Comparison of ENCODE assay signal across 8 cellular contexts in the genomic region with DNA sequence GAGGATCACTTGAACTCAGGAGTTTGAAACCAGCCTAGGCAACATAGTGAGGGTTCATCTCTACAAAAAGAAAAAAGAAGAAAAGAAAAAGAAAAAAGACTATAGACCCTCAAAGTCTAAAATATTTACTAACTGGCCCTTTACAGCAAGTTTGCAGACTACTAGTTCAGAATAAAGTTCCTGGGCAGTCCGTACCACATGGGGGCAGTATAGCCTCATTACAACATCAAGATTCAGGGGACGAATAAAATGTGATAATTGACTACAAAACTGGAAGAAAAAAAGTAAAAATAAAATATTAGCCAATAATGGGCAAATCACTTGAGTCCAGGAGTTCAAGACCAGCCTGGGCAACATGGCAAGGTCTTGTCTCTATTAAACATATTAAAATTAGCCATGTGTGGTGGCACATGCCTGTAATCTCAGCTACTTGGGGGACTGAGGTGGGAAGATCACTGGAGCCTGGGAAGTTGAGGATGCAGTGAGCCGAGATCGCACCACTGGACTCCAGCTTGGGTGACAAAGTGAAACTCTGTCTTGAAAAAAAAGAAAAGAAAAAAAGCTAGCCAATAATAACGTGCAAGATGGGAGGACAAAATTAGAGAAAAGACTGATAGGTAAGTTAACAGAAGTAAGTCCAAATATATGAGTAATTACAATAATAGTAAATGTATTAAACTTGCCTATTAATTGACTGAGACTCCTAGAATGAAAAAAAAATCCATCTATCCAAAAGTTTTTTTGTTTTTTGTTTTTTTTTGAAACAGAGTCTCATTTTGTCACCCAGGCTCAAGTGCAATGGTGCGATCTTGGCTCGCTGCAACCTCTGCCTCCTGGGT.
DNase-seq lines count a peak whose midpoint lies in the region; ATAC-seq and FAIRE-seq lines count a peak whose summit lies in the region.

No MANE protein-coding gene starts in this region.

- H3K4me1 Mint-ChIP-seq in activated T-cell treated with anti-CD3 and anti-CD28 coated beads, Interleukin-2, amount 50 U/mL, for 4 hours (ENCODE audit: low read depth): no peaks in the 10 kb centered on the region
- no peaks in the 10 kb centered on the region for H3K4me1 Mint-ChIP-seq in immature natural killer cell

- ATAC-seq in activated T-cell treated with anti-CD3 and anti-CD28 coated beads, Interleukin-2, amount 50 U/mL, for 4 hours: no peak
- no peak for ATAC-seq in GM21737 (IDR thresholded peaks at IDR 0.05; ENCODE audit: unreplicated experiment)
- ATAC-seq in GM21619 (IDR thresholded peaks at IDR 0.05; ENCODE audit: unreplicated experiment): no peak

- in situ Hi-C loops in ACHN (cut with HindIII; ENCODE audit: low pct_ligation_motif_present, low pct_unique_long_range_greater_than_20kb, low sequenced_read_pairs): no loop called here

- no peak overlapping the region for H3K27ac Mint-ChIP-seq in immature natural killer cell

- peak; percentile 63 for DNase-seq in ACHN
- no peak for DNase-seq in GM18507 (ENCODE audit: extremely low spot score, insufficient read length, low read depth)
- peak; percentile 63 for DNase-seq in NCI-H82 (lab: John Stamatoyannopoulos, UW)
- DNase-seq in activated T-cell treated with anti-CD3 and anti-CD28 coated beads, Interleukin-2, amount 50 U/mL, for 4 hours: peak; percentile 42
- DNase-seq in immature natural killer cell: peak; percentile 20 to 31 (median 26)
- peak; percentile 36 for DNase-seq in stimulated activated CD8-positive, alpha-beta memory T cell treated with anti-CD3 and anti-CD28 coated beads, Interleukin-4, amount 100 ng/mL, for 24 hours (ENCODE audit: low read depth)

- peaks cover 5% of the 10 kb centered on the region for H3K9me3 Mint-ChIP-seq in activated T-cell treated with anti-CD3 and anti-CD28 coated beads, Interleukin-2, amount 50 U/mL, for 4 hours
- peaks cover 0 to 16% (median 3%) of the 10 kb centered on the region in 6 donors for H3K9me3 Mint-ChIP-seq in immature natural killer cell

- FAIRE-seq in GM18507 (lab: Jason Lieb, UNC): peak; percentile 18

- no peak overlapping the region for H3K4me3 Mint-ChIP-seq in activated T-cell treated with anti-CD3 and anti-CD28 coated beads, Interleukin-2, amount 50 U/mL, for 4 hours
- H3K4me3 Mint-ChIP-seq in immature natural killer cell: no peak overlapping the region

- H3K27me3 Mint-ChIP-seq in activated T-cell treated with anti-CD3 and anti-CD28 coated beads, Interleukin-2, amount 50 U/mL, for 4 hours (ENCODE audit: low read depth): peaks cover 3% of the 10 kb centered on the region
- H3K27me3 Mint-ChIP-seq in immature natural killer cell (ENCODE audit: low read depth in 3 of 3): peaks cover 7 to 11% (median 9%) of the 10 kb centered on the region in 3 donors

- H3K36me3 Mint-ChIP-seq in activated T-cell treated with anti-CD3 and anti-CD28 coated beads, Interleukin-2, amount 50 U/mL, for 4 hours (ENCODE audit: insufficient read depth): peaks cover 3% of the 10 kb centered on the region
- peaks cover 0 to 4% (median 0%) of the 10 kb centered on the region in 3 donors for H3K36me3 Mint-ChIP-seq in immature natural killer cell
